32 cellular contexts compared by ENCODE assay signal in the genomic region with DNA sequence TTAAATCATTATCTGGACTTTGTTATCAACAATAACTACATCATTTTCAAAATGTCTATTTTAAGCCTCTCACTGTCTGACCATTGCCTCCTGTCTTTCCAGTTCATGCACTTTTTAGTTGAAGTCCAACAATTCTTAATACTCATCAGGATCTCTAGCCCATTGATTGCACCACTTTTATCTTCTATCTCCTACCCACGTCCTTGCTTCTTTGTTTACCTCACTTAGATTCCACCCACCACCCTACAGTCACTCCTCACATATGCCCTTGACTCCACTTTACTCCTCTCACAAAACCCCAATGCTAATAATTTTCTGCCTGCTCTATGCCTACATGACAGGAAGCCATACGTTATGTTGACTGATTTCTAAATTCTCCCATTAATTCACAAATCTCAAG. TPM values are rescaled to one million over a fixed set of nuclear protein-coding genes. Genes with fewer than 3 reads are reported as not detected.
"Had no signal": no experiment of that assay in that cellular context is flagged by ENCODE, and none has a peak within 500 bp of the region (broad histone marks: within the 10 kb centered on the region; RNA-seq: fewer than 3 reads in every experiment).

No MANE protein-coding gene starts in this region.

- H3K9me3 Mint-ChIP-seq: dendritic cell treated with granulocyte-macrophage colony-stimulating factor and Interleukin-4, amounts not matched to agents 40 ng/mL and 50 ng/mL, for 4 days; effector memory CD8-positive, alpha-beta T cell; endodermal cell had no signal

- H3K27me3 ChIP-seq: colonic mucosa, esophagus muscularis mucosa, esophagus squamous epithelium, gastrocnemius medialis, heart left ventricle, heart right ventricle, hepatocyte had no signal

- H3K27ac Mint-ChIP-seq: dendritic cell treated with granulocyte-macrophage colony-stimulating factor and Interleukin-4, amounts not matched to agents 40 ng/mL and 50 ng/mL, for 4 days; effector memory CD8-positive, alpha-beta T cell; endodermal cell had no signal

- H3K4me1 ChIP-seq: colonic mucosa, esophagus muscularis mucosa, esophagus squamous epithelium, foreskin keratinocyte, gastrocnemius medialis, heart left ventricle, heart right ventricle had no signal

- H3K4me2 ChIP-seq: hepatocyte had no signal

- H3K79me2 ChIP-seq: hepatocyte had no signal

- H3K36me3 ChIP-seq: colonic mucosa, esophagus muscularis mucosa, esophagus squamous epithelium, gastrocnemius medialis, heart left ventricle, heart right ventricle had no signal

- H3K9me3 ChIP-seq: colonic mucosa, esophagus muscularis mucosa, esophagus squamous epithelium, gastrocnemius medialis, heart left ventricle, heart right ventricle had no signal

- H3K27ac ChIP-seq: colonic mucosa, dorsolateral prefrontal cortex, epithelial cell of prostate, esophagus muscularis mucosa, esophagus squamous epithelium, foreskin keratinocyte, gastrocnemius medialis, heart left ventricle, heart right ventricle, hepatocyte had no signal

- H3K4me3 Mint-ChIP-seq: dendritic cell treated with granulocyte-macrophage colony-stimulating factor and Interleukin-4, amounts not matched to agents 40 ng/mL and 50 ng/mL, for 4 days; effector memory CD8-positive, alpha-beta T cell; endodermal cell had no signal

- H3K27me3 Mint-ChIP-seq: effector memory CD8-positive, alpha-beta T cell had no signal

- H2AFZ ChIP-seq: hepatocyte had no signal

- FAIRE-seq: colon, endometrium, endothelial cell of umbilical vein, frontal cortex had no signal

- DNase-seq: colonic mucosa; cortex of kidney; dermis blood vessel endothelial cell; dorsolateral prefrontal cortex; effector CD4-positive, alpha-beta T cell; effector CD8-positive, alpha-beta T cell; effector memory CD4-positive, alpha-beta T cell; effector memory CD8-positive, alpha-beta T cell; endodermal cell; erythroblast; esophagus squamous epithelium; foreskin fibroblast; foreskin keratinocyte; foreskin melanocyte; gastrocnemius medialis; glutamatergic neuron; head of caudate nucleus; heart left ventricle; heart right ventricle had no signal

- ATAC-seq: effector memory CD8-positive, alpha-beta T cell; esophagus mucosa; foreskin keratinocyte; gastrocnemius medialis; heart left ventricle; heart right ventricle had no signal

- H3K4me3 ChIP-seq: colonic mucosa, dorsolateral prefrontal cortex, esophagus muscularis mucosa, esophagus squamous epithelium, gastrocnemius medialis, heart left ventricle, heart right ventricle, hepatocyte had no signal

RNA-seq across cellular contexts. Expression of a gene that starts 21.9 kb away (rescaled TPM):
- total RNA-seq: dermis blood vessel endothelial cell, dermis microvascular lymphatic vessel endothelial cell, endothelial cell of umbilical vein, epithelial cell of proximal tubule, fibroblast of villous mesenchyme, foreskin keratinocyte, glomerular endothelial cell had no signal
- polyA plus RNA-seq: endothelial cell of umbilical vein, foreskin keratinocyte had no signal
